Comparison of ENCODE assay signal across 8 cellular contexts in the genomic region with DNA sequence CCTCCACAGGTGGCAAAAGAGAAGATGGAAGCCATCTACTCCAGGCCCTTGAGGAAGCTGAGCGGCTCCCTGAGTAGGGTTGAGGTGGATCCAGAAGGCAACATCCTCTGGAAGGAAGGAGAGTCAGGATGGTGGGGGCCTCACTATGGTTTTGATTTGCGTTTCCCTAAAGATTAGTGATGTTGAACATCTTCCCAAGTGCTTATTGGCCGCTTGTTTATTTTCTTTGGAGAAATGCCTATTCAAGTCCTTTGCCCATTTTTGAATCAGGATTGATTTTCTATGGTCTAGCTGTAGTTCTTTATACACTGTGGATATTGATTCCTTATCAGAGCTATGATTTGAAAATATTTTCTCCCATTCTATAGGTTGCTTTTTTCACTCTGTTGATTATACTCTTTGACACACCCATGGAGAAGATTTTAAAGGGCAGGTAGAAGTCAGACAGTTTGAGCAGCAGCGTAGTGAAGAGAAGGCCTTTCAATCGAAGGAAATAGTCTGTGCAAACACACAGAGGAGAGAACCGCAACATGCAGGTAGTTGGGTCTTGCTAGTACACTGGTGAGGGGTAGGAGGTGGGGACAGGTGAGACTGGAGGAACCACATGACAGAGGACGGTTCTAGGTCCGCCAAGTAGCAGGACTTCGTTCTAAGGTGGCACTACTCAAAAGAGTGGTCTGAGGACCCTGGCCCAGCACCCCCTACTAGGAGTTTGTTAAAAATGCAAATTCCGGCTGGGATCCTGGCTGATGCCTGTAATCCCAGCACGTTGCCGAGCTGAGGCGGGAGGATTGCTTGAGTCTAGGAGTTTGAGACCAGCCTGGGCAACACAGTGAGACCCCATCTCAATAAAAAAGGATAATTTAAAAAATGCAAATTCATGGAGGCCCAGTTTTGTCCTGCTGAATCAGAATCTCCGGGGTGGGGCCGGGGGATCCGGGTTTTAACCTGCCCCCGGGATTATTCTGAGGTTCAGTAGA. TPM values are rescaled to one million over a fixed set of nuclear protein-coding genes. Genes with fewer than 3 reads are reported as not detected.
A peak's percentile ranks its signal among the peaks of the same experiment; 100 is the strongest.
DNase-seq lines count a peak whose midpoint lies in the region; ATAC-seq, FAIRE-seq and TF ChIP-seq lines count a peak whose summit lies in the region.

No MANE protein-coding gene starts in this region.

- no peak overlapping the region for H2AFZ ChIP-seq in smooth muscle cell (ENCODE audit: low read depth)

- H3K9me3 ChIP-seq in right cardiac atrium (ENCODE audit: control insufficient read depth, low read length) (no peaks in the 10 kb centered on the region), smooth muscle cell (replicated peaks; ENCODE audit: low read depth) (no peaks in the 10 kb centered on the region)

- H3K4me1 ChIP-seq in right cardiac atrium (ENCODE audit: control insufficient read depth, insufficient read depth, low read length) (peaks cover 6% of the 10 kb centered on the region), smooth muscle cell (ENCODE audit: low read depth) (peaks cover 5% of the 10 kb centered on the region)

- H3K4me2 ChIP-seq in smooth muscle cell, result peak overlapping the region; percentile 94

- WGBS in right cardiac atrium, result 50% methylated on average over 17 of the region's 17 CpGs
- 62% methylated on average over 17 of the region's 17 CpGs for WGBS in smooth muscle cell (ENCODE audit: low lambda C conversion rate)

- H4K20me1 ChIP-seq in smooth muscle cell (ENCODE audit: low read depth), result no peaks in the 10 kb centered on the region

- TF ChIP-seq CTCF in HFF-Myc (IDR thresholded peaks at IDR 0.05; ENCODE audit: low read depth, low read length, missing control alignments) (no peak), WTC11 (IDR thresholded peaks at IDR 0.05) (no peak), smooth muscle cell (IDR thresholded peaks at IDR 0.05; ENCODE audit: borderline replicate concordance, insufficient read depth, poor library complexity, severe bottlenecking) (no peak)

- intact Hi-C loops in right cardiac atrium (cut with DNase I), result loop anchor here in 3 of 4 donors (2.0 to 10.0 kb wide), 6 partner anchors 58 to 250 kb away; partner anchors contain the start of genes KSR1 (in 1 of the 3) and WSB1 (in 1 of the 3)

- peak overlapping the region; percentile 62 for H3K27ac Mint-ChIP-seq in WTC11

- H3K4me3 Mint-ChIP-seq in WTC11, result peak overlapping the region; percentile 81

- DNase-seq in HFF-Myc (ENCODE audit: extremely low read depth, low read depth) (no peak), WTC11 (ENCODE audit: low spot score) (no peak), right cardiac atrium (no peak), smooth muscle cell (lab: John Stamatoyannopoulos, UW; ENCODE audit: unreplicated experiment) (no peak), frontal cortex (ENCODE audit: low spot score in 2 of 2) (no peak)
- no peak for DNase-seq in stimulated activated naive CD4-positive, alpha-beta T cell (lab: John Stamatoyannopoulos, UW)
- no peak for DNase-seq in effector CD4-positive, alpha-beta T cell

- no peaks in the 10 kb centered on the region for H3K79me2 ChIP-seq in smooth muscle cell (ENCODE audit: low read depth)

- no peaks in the 10 kb centered on the region for H3K9me3 Mint-ChIP-seq in WTC11

- no peak for FAIRE-seq in frontal cortex (lab: Jason Lieb, UNC)

- H3K4me1 Mint-ChIP-seq in WTC11, result peaks cover 26% of the 10 kb centered on the region

- H3K36me3 Mint-ChIP-seq in WTC11, result peaks cover 4% of the 10 kb centered on the region; the same call in 1 of the 2 replicates

- POLR2A ChIA-PET in WTC11 (lab: Charles Lee), result no interaction called here

- no peak for ATAC-seq in WTC11
- ATAC-seq in right cardiac atrium, result no peak
- no peak for ATAC-seq in GM21576 (IDR thresholded peaks at IDR 0.05; ENCODE audit: unreplicated experiment)

- peak overlapping the region; percentile 96 for H3K9ac ChIP-seq in smooth muscle cell (ENCODE audit: low read depth)

- no peaks in the 10 kb centered on the region for H3K36me3 ChIP-seq in smooth muscle cell (ENCODE audit: low read depth)

- peaks cover 47% of the 10 kb centered on the region for H3F3A ChIP-seq in smooth muscle cell (ENCODE audit: low read depth)

- H3K27me3 Mint-ChIP-seq in WTC11 (ENCODE audit: low read depth), result peaks cover 9% of the 10 kb centered on the region; the same call in 1 of the 2 replicates

- H3K27ac ChIP-seq in right cardiac atrium (ENCODE audit: low read length) (peak overlapping the region; percentile 69), smooth muscle cell (ENCODE audit: low read depth) (peak overlapping the region; percentile 94)

- peak overlapping the region; percentile 68 for H3K4me3 ChIP-seq in HFF-Myc (replicated peaks; ENCODE audit: low read depth, low read length)
- peak overlapping the region; percentile 49 for H3K4me3 ChIP-seq in right cardiac atrium (ENCODE audit: low read length)
- H3K4me3 ChIP-seq in smooth muscle cell, result peak overlapping the region; percentile 63

- CTCF ChIA-PET in WTC11 (lab: Charles Lee), result interaction anchor here (0.6 to 1.3 kb wide), 4 partner anchors 20 to 254 kb away, joined by 3 to 4 read pairs (median 3); no protein-coding TSS in a partner anchor

- H3K27me3 ChIP-seq in right cardiac atrium (ENCODE audit: control insufficient read depth, insufficient read depth) (no peaks in the 10 kb centered on the region), smooth muscle cell (ENCODE audit: low read depth) (no peaks in the 10 kb centered on the region)

TF ChIP-seq in WTC11, 78 proteins besides CTCF, POLR2A, EP300 and RAD21:
- TF ChIP-seq ZNF121 (CRISPR knock-in tag; IDR thresholded peaks at IDR 0.05) (peak; percentile 85; the same call in 1 of the 2 replicates), IRF2 (CRISPR knock-in tag; IDR thresholded peaks at IDR 0.05; ENCODE audit: borderline replicate concordance, low read depth) (no peak), GTF2I (CRISPR knock-in tag; conservative IDR thresholded peaks at IDR 0.05) (peak; percentile 88)

RNA-seq across cellular contexts. Expression of gene WSB1, which starts 58.9 kb away (rescaled TPM):
- total RNA-seq in WTC11 (2021), result 167 to 223 TPM (median 221 TPM) in 3 replicates
- 100 to 1,000 TPM in 1 of 4 donors, 10 to 100 TPM in 3; 74.6 to 130 (median 91.7) TPM for total RNA-seq in right cardiac atrium
- 65.6 TPM for polyA plus RNA-seq in right cardiac atrium
- 256 and 329 TPM in 2 replicates for total RNA-seq in smooth muscle cell
- 156 and 249 TPM in 2 replicates for polyA plus RNA-seq in smooth muscle cell
- total RNA-seq in frontal cortex, result 187 TPM
